10 cellular contexts compared by ENCODE assay signal in genomic region chr20:49990310-49990720, GRCh38. TPM values are rescaled to one million over a fixed set of nuclear protein-coding genes. Genes with fewer than 3 reads are reported as not detected.
DNase-seq lines count a peak whose midpoint lies in the region; ATAC-seq and TF ChIP-seq lines count a peak whose summit lies in the region.
"Had no signal": no experiment of that assay in that cellular context is flagged by ENCODE, and none has a peak within 500 bp of the region (broad histone marks: within the 10 kb centered on the region; RNA-seq: fewer than 3 reads in every experiment).

No MANE protein-coding gene starts in this region.

- no peaks in the 10 kb centered on the region for H3K27me3 ChIP-seq in layer of hippocampus (ENCODE audit: control insufficient read depth, insufficient read depth, low read length)
- H3K27me3 ChIP-seq in gastrocnemius medialis: no peaks in the 10 kb centered on the region

- in situ Hi-C loops in G401 (cut with HindIII; ENCODE audit: low sequenced_read_pairs) (no loop called here), gastrocnemius medialis (cut with MboI; ENCODE audit: low sequenced_read_pairs in 4 of 4) (loop anchor here in 1 of 4 donors (10.0 kb wide), 1 partner anchor 64 kb away; no protein-coding TSS in a partner anchor)

- intact Hi-C loops in gastrocnemius medialis (cut with DNase I; ENCODE audit: low total_unique reads): no loop called here

- ATAC-seq in gastrocnemius medialis: no peak
- no peak for ATAC-seq in GM19455 (IDR thresholded peaks at IDR 0.05; ENCODE audit: unreplicated experiment)

- DNase-seq in G401 (ENCODE audit: low spot score) (peak; percentile 21), gastrocnemius medialis (no peak), HPDE6-E6E7 (ENCODE audit: extremely low spot score) (no peak), NCI-H526 treated with DMSO at 0.1 percent for 48 hours (lab: John Stamatoyannopoulos, UW) (no peak), NCI-H510A treated with DMSO at 0.1 percent for 48 hours (lab: John Stamatoyannopoulos, UW) (no peak)
- DNase-seq: NCI-H1092, SW 1271 had no signal

- no peaks in the 10 kb centered on the region for H3K36me3 ChIP-seq in gastrocnemius medialis

- TF ChIP-seq CTCF in gastrocnemius medialis (IDR thresholded peaks at IDR 0.05 in 4 of 5, conservative IDR thresholded peaks at IDR 0.05 in 1 of 5): no peak

- no peak overlapping the region for H3K4me3 ChIP-seq in gastrocnemius medialis

- H3K27ac ChIP-seq in angular gyrus (ENCODE audit: low read depth, low read length) (peak overlapping the region; percentile 19), layer of hippocampus (ENCODE audit: low read depth, low read length) (peak overlapping the region; percentile 62), gastrocnemius medialis (peak overlapping the region; percentile 49 to 72 (median 64))

- no peaks in the 10 kb centered on the region for H3K9me3 ChIP-seq in gastrocnemius medialis

- H3K4me1 ChIP-seq in gastrocnemius medialis: peaks cover 12 to 14% of the 10 kb centered on the region in 2 donors

- TF ChIP-seq POLR2A in gastrocnemius medialis (IDR thresholded peaks at IDR 0.05): no peak

RNA-seq across cellular contexts. Expression of gene SNAI1, which starts 7.5 kb away (rescaled TPM):
- 2.9 and 7.5 TPM in 2 replicates for total RNA-seq in G401 (2014; rRNA removed; shearing (Covaris generic))
- 1 to 10 TPM in 3 of 4 donors, under 1 TPM in 1; 0.61 to 3.5 (median 1.3) TPM for total RNA-seq in gastrocnemius medialis

RNA-seq across cellular contexts. Expression of gene RNF114, which starts 54.1 kb away (rescaled TPM):
- total RNA-seq in G401 (2014; rRNA removed; shearing (Covaris generic)): 75.1 and 79.8 TPM in 2 replicates
- 100 to 1,000 TPM; 133 to 216 (median 172) TPM for total RNA-seq in gastrocnemius medialis
